ENCODE assay signal across 30 cellular contexts in genomic region chr5:126000533-126000932, GRCh38.
DNase-seq lines count a peak whose midpoint lies in the region; ATAC-seq, FAIRE-seq and TF ChIP-seq lines count a peak whose summit lies in the region.
"Had no signal": no experiment of that assay in that cellular context is flagged by ENCODE, and none has a peak within 500 bp of the region (broad histone marks: within the 10 kb centered on the region; RNA-seq: fewer than 3 reads in every experiment).

No MANE protein-coding gene starts in this region.

- TF ChIP-seq RAD21 in neural cell (conservative IDR thresholded peaks at IDR 0.05) (peak; percentile 44), HepG2 (CRISPR knock-in tag; IDR thresholded peaks at IDR 0.05) (no peak)

- H3K27me3 ChIP-seq in neural cell (ENCODE audit: insufficient read depth, low read depth, low read length) = no peaks in the 10 kb centered on the region
- H3K27me3 ChIP-seq in endodermal cell (ENCODE audit: control insufficient read depth, insufficient read depth, low read length, poor library complexity, severe bottlenecking) = no peaks in the 10 kb centered on the region
- H3K27me3 ChIP-seq in HepG2 (ENCODE audit: control insufficient read depth in 1 of 2, insufficient read depth in 2 of 2, low read length in 2 of 2) = no peaks in the 10 kb centered on the region
- H3K27me3 ChIP-seq: BLaER1 treated with 17β-estradiol and CSF1 and Interleukin-3, amounts not matched to agents 10 nM and 100 nM; esophagus squamous epithelium; hepatocyte had no signal

- TF ChIP-seq EP300 in neural cell (conservative IDR thresholded peaks at IDR 0.05; ENCODE audit: poor library complexity, severe bottlenecking) (peak; percentile 89), HepG2 (IDR thresholded peaks at IDR 0.05; ENCODE audit: low read depth in 2 of 2, low read length in 2 of 2) (no peak), HepG2 (CRISPR knock-in tag; IDR thresholded peaks at IDR 0.05; ENCODE audit: borderline replicate concordance) (no peak)

- H3K4me1 ChIP-seq in endodermal cell (ENCODE audit: control insufficient read depth, insufficient read depth, low read length) = peaks cover 15% of the 10 kb centered on the region
- H3K4me1 ChIP-seq in HepG2 (ENCODE audit: insufficient read depth, low read length) = no peaks in the 10 kb centered on the region
- H3K4me1 ChIP-seq: BLaER1 treated with 17β-estradiol and CSF1 and Interleukin-3, amounts not matched to agents 10 nM and 100 nM had no signal

- H3K4me3 ChIP-seq in neural cell (ENCODE audit: low read length) = no peak overlapping the region
- H3K4me3 ChIP-seq in endodermal cell (ENCODE audit: low read length) = no peak overlapping the region
- no peak overlapping the region for H3K4me3 ChIP-seq in HepG2 (replicated peaks in 1 of 3; ENCODE audit: insufficient read depth in 1 of 3, low read depth in 2 of 3, low read length in 3 of 3)
- H3K4me3 ChIP-seq: BLaER1 treated with 17β-estradiol and CSF1 and Interleukin-3, amounts not matched to agents 10 nM and 100 nM; esophagus squamous epithelium; GM23338; hepatocyte; PC-9 had no signal

- H3K4me1 Mint-ChIP-seq in endodermal cell (peaks cover 18% of the 10 kb centered on the region), nephron progenitor cell (peaks cover 30% of the 10 kb centered on the region)
- no peaks in the 10 kb centered on the region for H3K4me1 Mint-ChIP-seq in natural killer cell treated with Interleukin-12 subunit alpha and Interleukin-12 subunit beta and Interleukin-15 and Interleukin-18, amount 100 ng/mL, for 72 hours (ENCODE audit: low read depth in 2 of 2)
- H3K4me1 Mint-ChIP-seq: activated CD4-positive, alpha-beta T cell treated with anti-CD3 and anti-CD28 coated beads for 36 hours; memory B cell; stimulated activated naive B cell treated with anti-CD40 and anti-IgM and Interleukin-4, amounts not matched to agents 10 μg/mL and 1 μg/mL and 100 μg/mL, for 72 hours had no signal

- no peaks in the 10 kb centered on the region for H3F3A ChIP-seq in neural cell (ENCODE audit: insufficient read depth, low read length, poor library complexity, severe bottlenecking)

- CTCF ChIA-PET in HepG2 (lab: Yijun Ruan, JAX; ENCODE audit: low intra/inter-chr PET ratio, low total read pairs) = no interaction called here

- H3K36me3 ChIP-seq in neural cell (ENCODE audit: insufficient read depth, low read length) (no peaks in the 10 kb centered on the region), endodermal cell (ENCODE audit: control insufficient read depth, insufficient read depth, low read length) (no peaks in the 10 kb centered on the region), HepG2 (replicated peaks in 1 of 2; ENCODE audit: control insufficient read depth in 1 of 2, insufficient read depth in 2 of 2, low read length in 2 of 2) (no peaks in the 10 kb centered on the region)
- H3K36me3 ChIP-seq: BLaER1 treated with 17β-estradiol and CSF1 and Interleukin-3, amounts not matched to agents 10 nM and 100 nM; esophagus squamous epithelium had no signal

- in situ Hi-C loops in HepG2 (cut with HindIII; ENCODE audit: extremely low pct_ligation_motif_present, low pct_unique_long_range_greater_than_20kb) = no loop called here

- no peaks in the 10 kb centered on the region for H3K9me2 ChIP-seq in neural cell (ENCODE audit: insufficient read depth, low read length)

- peaks cover 31% of the 10 kb centered on the region for H3K9me3 Mint-ChIP-seq in endodermal cell
- peaks cover 35% of the 10 kb centered on the region for H3K9me3 Mint-ChIP-seq in nephron progenitor cell
- peaks cover 11% of the 10 kb centered on the region for H3K9me3 Mint-ChIP-seq in natural killer cell treated with Interleukin-12 subunit alpha and Interleukin-12 subunit beta and Interleukin-15 and Interleukin-18, amount 100 ng/mL, for 72 hours
- H3K9me3 Mint-ChIP-seq: memory B cell; T-helper 2 cell treated with Interferon-gamma antibody and Interleukin-4, amounts not matched to agents 5 μg/mL and 100 μg/mL, for 36 hours had no signal

- intact Hi-C loops in HepG2 (cut with micrococcal nuclease; ENCODE audit: unreplicated experiment) = no loop called here

- DNase-seq in DMS153 treated with DMSO at 0.1 percent for 48 hours (lab: John Stamatoyannopoulos, UW; ENCODE audit: unreplicated experiment) (peak; percentile 18), NCI-H1436 treated with DMSO at 0.1 percent for 48 hours (lab: John Stamatoyannopoulos, UW) (peak; percentile 94), NCI-H748 treated with DMSO at 0.1 percent for 48 hours (lab: John Stamatoyannopoulos, UW) (peak; percentile 31), endodermal cell (no peak), nephron progenitor cell (no peak), HepG2 (ENCODE audit: low spot score) (no peak)
- DNase-seq in natural killer cell treated with Interleukin-12 subunit alpha and Interleukin-12 subunit beta and Interleukin-15 and Interleukin-18, amount 100 ng/mL, for 72 hours (ENCODE audit: low spot score) = no peak
- DNase-seq: activated CD4-positive, alpha-beta T cell treated with anti-CD3 and anti-CD28 coated beads for 36 hours; activated CD8-positive, alpha-beta memory T cell treated with anti-CD3 and anti-CD28 coated beads for 24 hours; activated effector memory CD4-positive, alpha-beta T cell treated with Interleukin-2 at 50 U/mL for 16 hours; aorta; caudate nucleus; esophagus squamous epithelium; left colon; NCI-H1048; NCI-H226; NK-92 treated with Interleukin-12 subunit alpha and Interleukin-12 subunit beta, amount 100 ng/mL, for 24 hours; PC-9; Right ventricle myocardium superior; stimulated activated CD4-positive, alpha-beta T cell treated with anti-CD3 and anti-CD28 coated beads, Interleukin-15, amount 100 ng/mL, for 24 hours; stimulated activated naive B cell treated with anti-CD40 and anti-IgM and Interleukin-4, amounts not matched to agents 10 μg/mL and 1 μg/mL and 100 μg/mL, for 72 hours had no signal

- H2AFZ ChIP-seq in neural cell (ENCODE audit: low read depth, low read length) = no peak overlapping the region
- H2AFZ ChIP-seq in HepG2 (ENCODE audit: low read length) = no peak overlapping the region
- H2AFZ ChIP-seq: GM23338, hepatocyte, PC-9 had no signal

- no peak for ATAC-seq in natural killer cell treated with Interleukin-12 subunit alpha and Interleukin-12 subunit beta and Interleukin-15 and Interleukin-18, amount 100 ng/mL, for 72 hours
- ATAC-seq in HepG2 = no peak
- ATAC-seq: activated CD4-positive, alpha-beta T cell treated with anti-CD3 and anti-CD28 coated beads for 36 hours; GM23338; left colon; sciatic nerve; stimulated activated naive B cell treated with anti-CD40 and anti-IgM and Interleukin-4, amounts not matched to agents 10 μg/mL and 1 μg/mL and 100 μg/mL, for 72 hours had no signal

- no peak for TF ChIP-seq POLR2A in HepG2 (IDR thresholded peaks at IDR 0.05; ENCODE audit: insufficient read depth in 1 of 2, low read depth in 2 of 2, low read length in 2 of 2)

- H3K4me3 Mint-ChIP-seq in endodermal cell (no peak overlapping the region), nephron progenitor cell (no peak overlapping the region)
- H3K4me3 Mint-ChIP-seq in natural killer cell treated with Interleukin-12 subunit alpha and Interleukin-12 subunit beta and Interleukin-15 and Interleukin-18, amount 100 ng/mL, for 72 hours = no peak overlapping the region
- H3K4me3 Mint-ChIP-seq: activated CD4-positive, alpha-beta T cell treated with anti-CD3 and anti-CD28 coated beads for 36 hours; activated naive CD8-positive, alpha-beta T cell; GM23338; memory B cell; stimulated activated naive B cell treated with anti-CD40 and anti-IgM and Interleukin-4, amounts not matched to agents 10 μg/mL and 1 μg/mL and 100 μg/mL, for 72 hours; T-helper 2 cell treated with Interferon-gamma antibody and Interleukin-4, amounts not matched to agents 5 μg/mL and 100 μg/mL, for 36 hours had no signal

- peak; percentile 27 for TF ChIP-seq CTCF in neural cell (IDR thresholded peaks at IDR 0.05; ENCODE audit: poor library complexity, severe bottlenecking)
- TF ChIP-seq CTCF in endodermal cell (conservative IDR thresholded peaks at IDR 0.05) = no peak
- TF ChIP-seq CTCF in nephron progenitor cell (IDR thresholded peaks at IDR 0.05) = no peak
- no peak for TF ChIP-seq CTCF in HepG2 (CRISPR knock-in tag; IDR thresholded peaks at IDR 0.05)

- H3K27ac Mint-ChIP-seq in endodermal cell = no peak overlapping the region
- H3K27ac Mint-ChIP-seq in nephron progenitor cell = no peak overlapping the region
- no peak overlapping the region for H3K27ac Mint-ChIP-seq in natural killer cell treated with Interleukin-12 subunit alpha and Interleukin-12 subunit beta and Interleukin-15 and Interleukin-18, amount 100 ng/mL, for 72 hours
- H3K27ac Mint-ChIP-seq: activated CD4-positive, alpha-beta T cell treated with anti-CD3 and anti-CD28 coated beads for 36 hours; activated naive CD8-positive, alpha-beta T cell; GM23338; memory B cell; progenitor cell of endocrine pancreas; stimulated activated naive B cell treated with anti-CD40 and anti-IgM and Interleukin-4, amounts not matched to agents 10 μg/mL and 1 μg/mL and 100 μg/mL, for 72 hours; T-helper 2 cell treated with Interferon-gamma antibody and Interleukin-4, amounts not matched to agents 5 μg/mL and 100 μg/mL, for 36 hours had no signal

- no peaks in the 10 kb centered on the region for H3K27me3 Mint-ChIP-seq in endodermal cell (ENCODE audit: insufficient read depth)
- peaks cover 2% of the 10 kb centered on the region for H3K27me3 Mint-ChIP-seq in nephron progenitor cell (ENCODE audit: low read depth, poor library complexity)
- no peaks in the 10 kb centered on the region for H3K27me3 Mint-ChIP-seq in natural killer cell treated with Interleukin-12 subunit alpha and Interleukin-12 subunit beta and Interleukin-15 and Interleukin-18, amount 100 ng/mL, for 72 hours
- H3K27me3 Mint-ChIP-seq: activated CD4-positive, alpha-beta T cell treated with anti-CD3 and anti-CD28 coated beads for 36 hours; activated naive CD8-positive, alpha-beta T cell; memory B cell; progenitor cell of endocrine pancreas had no signal

- no TSS peak for BruUV-seq in HepG2 (replicated peaks; lab: Mats Ljungman, UMichigan)

- no peak overlapping the region for H3K4me2 ChIP-seq in neural cell (ENCODE audit: low read length)
- H3K4me2 ChIP-seq in HepG2 (ENCODE audit: low read depth, low read length) = no peak overlapping the region
- H3K4me2 ChIP-seq: BLaER1 treated with 17β-estradiol and CSF1 and Interleukin-3, amounts not matched to agents 10 nM and 100 nM; GM23338; hepatocyte; PC-9 had no signal

- H3K79me2 ChIP-seq in neural cell (replicated peaks; ENCODE audit: insufficient read depth, low read length) (no peaks in the 10 kb centered on the region), HepG2 (ENCODE audit: insufficient read depth, low read length) (no peaks in the 10 kb centered on the region)
- H3K79me2 ChIP-seq: hepatocyte had no signal

- no peaks in the 10 kb centered on the region for H4K20me1 ChIP-seq in neural cell (ENCODE audit: insufficient read depth)
- no peaks in the 10 kb centered on the region for H4K20me1 ChIP-seq in HepG2 (ENCODE audit: insufficient read depth, low read length)
- H4K20me1 ChIP-seq: BLaER1 treated with 17β-estradiol and CSF1 and Interleukin-3, amounts not matched to agents 10 nM and 100 nM had no signal

- H3K9me3 ChIP-seq in neural cell (ENCODE audit: low read length) (no peaks in the 10 kb centered on the region), endodermal cell (ENCODE audit: control insufficient read depth, low read length) (no peaks in the 10 kb centered on the region), HepG2 (ENCODE audit: low read length) (no peaks in the 10 kb centered on the region)
- H3K9me3 ChIP-seq: BLaER1 treated with 17β-estradiol and CSF1 and Interleukin-3, amounts not matched to agents 10 nM and 100 nM; esophagus squamous epithelium had no signal

- H3K36me3 Mint-ChIP-seq in endodermal cell (ENCODE audit: low read depth) (no peaks in the 10 kb centered on the region), nephron progenitor cell (ENCODE audit: low read depth) (peaks cover 16% of the 10 kb centered on the region)
- H3K36me3 Mint-ChIP-seq in natural killer cell treated with Interleukin-12 subunit alpha and Interleukin-12 subunit beta and Interleukin-15 and Interleukin-18, amount 100 ng/mL, for 72 hours = no peaks in the 10 kb centered on the region
- H3K36me3 Mint-ChIP-seq: activated naive CD8-positive, alpha-beta T cell; memory B cell; stimulated activated naive B cell treated with anti-CD40 and anti-IgM and Interleukin-4, amounts not matched to agents 10 μg/mL and 1 μg/mL and 100 μg/mL, for 72 hours had no signal

- POLR2A ChIA-PET in HepG2 (lab: Yijun Ruan, JAX) = no interaction called here

- H3K27ac ChIP-seq in neural cell (ENCODE audit: low read length) (peak overlapping the region; percentile 65), endodermal cell (ENCODE audit: low read depth, low read length) (no peak overlapping the region), HepG2 (ENCODE audit: extremely low read length, insufficient read depth, low read length) (no peak overlapping the region)
- H3K27ac ChIP-seq: BLaER1 treated with 17β-estradiol and CSF1 and Interleukin-3, amounts not matched to agents 10 nM and 100 nM; esophagus squamous epithelium; hepatocyte; PC-9 had no signal

- H3K9ac ChIP-seq in neural cell (ENCODE audit: low read length) (no peak overlapping the region), endodermal cell (ENCODE audit: extremely low read depth, low read length, poor library complexity, severe bottlenecking) (no peak overlapping the region), HepG2 (ENCODE audit: insufficient read depth, low read depth, low read length) (no peak overlapping the region)
- H3K9ac ChIP-seq: BLaER1 treated with 17β-estradiol and CSF1 and Interleukin-3, amounts not matched to agents 10 nM and 100 nM had no signal

- FAIRE-seq in HepG2 (lab: Jason Lieb, UNC) = no peak

Comparison
In these comparisons a context has a peak if more than half of its experiments do, and no peak if none do; other contexts are left out.
1. DNase-seq: peak in DMS153 treated with DMSO at 0.1 percent for 48 hours (single experiment), NCI-H1436 treated with DMSO at 0.1 percent for 48 hours (single experiment) and NCI-H748 treated with DMSO at 0.1 percent for 48 hours (single experiment); none in endodermal cell (single experiment), nephron progenitor cell (single experiment), natural killer cell treated with Interleukin-12 subunit alpha and Interleukin-12 subunit beta and Interleukin-15 and Interleukin-18, amount 100 ng/mL, for 72 hours (single experiment) and HepG2 (single experiment).